In the genomic region with DNA sequence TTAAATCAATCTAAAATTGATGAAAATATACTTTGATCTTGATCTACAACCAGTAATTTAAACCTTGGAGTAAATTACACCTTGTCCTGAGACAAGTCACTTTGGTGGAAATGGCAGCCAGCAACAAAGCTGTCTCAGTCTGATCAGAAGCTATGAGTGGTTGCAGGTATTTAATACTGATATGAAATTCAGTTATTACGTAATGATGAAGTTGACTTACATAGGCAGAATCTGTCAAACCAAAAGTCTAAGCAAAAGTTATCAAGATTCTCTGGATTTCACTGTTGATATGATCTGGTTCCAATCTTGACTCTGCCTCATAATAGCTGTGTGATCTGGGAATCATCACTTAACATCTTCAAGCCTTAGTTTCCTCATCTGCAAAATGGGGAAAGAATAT, we compare ENCODE assay signal across 31 cellular contexts. TPM values are rescaled to one million over a fixed set of nuclear protein-coding genes. Genes with fewer than 3 reads are reported as not detected.
"Had no signal": no experiment of that assay in that cellular context is flagged by ENCODE, and none has a peak within 500 bp of the region (broad histone marks: within the 10 kb centered on the region; RNA-seq: fewer than 3 reads in every experiment).

No MANE protein-coding gene starts in this region.

- H3K27ac ChIP-seq: stomach, suprapubic skin, testis, thoracic aorta, thyroid gland, tibial artery, tibial nerve, transverse colon, upper lobe of left lung, upper lobe of right lung, uterus, vagina had no signal

- DNase-seq: stimulated activated CD4-positive, alpha-beta T cell treated with anti-CD3 and anti-CD28 coated beads, Interleukin-2, amount 100 ng/mL, for 48 hours; stimulated activated CD4-positive, alpha-beta T cell treated with anti-CD3 and anti-CD28 coated beads, Interleukin-4, amount 100 ng/mL, for 1 hour; stimulated activated CD4-positive, alpha-beta T cell treated with anti-CD3 and anti-CD28 coated beads, Interleukin-4, amount 100 ng/mL, for 24 hours; stimulated activated CD4-positive, alpha-beta T cell treated with anti-CD3 and anti-CD28 coated beads, Interleukin-4, amount 100 ng/mL, for 4 hours; stimulated activated CD8-positive, alpha-beta memory T cell treated with anti-CD3 and anti-CD28 coated beads, Interleukin-4, amount 100 ng/mL, for 48 hours; stimulated activated naive B cell treated with anti-CD40 and anti-IgM and Interleukin-4, amounts not matched to agents 10 μg/mL and 1 μg/mL and 100 μg/mL, for 72 hours; stimulated activated naive CD4-positive, alpha-beta T cell; stimulated activated naive CD4-positive, alpha-beta T cell treated with Interleukin-2 at 50 U/mL for 16 hours; stimulated activated naive CD8-positive, alpha-beta T cell treated with anti-CD3 and anti-CD28 coated beads, Interleukin-15, amount 100 ng/mL, for 72 hours; stimulated activated naive CD8-positive, alpha-beta T cell treated with anti-CD3 and anti-CD28 coated beads, Interleukin-15, Interleukin-2, amounts not matched to agents 100 U/mL and 50 U/mL, for 24 hours; stomach; substantia nigra; testis; thyroid gland; tibial artery; transverse colon; trophoblast cell; upper lobe of left lung; upper lobe of right lung; uterus had no signal

- H3K9me3 ChIP-seq: stomach, suprapubic skin, testis, thoracic aorta, thyroid gland, tibial artery, tibial nerve, transverse colon, upper lobe of left lung, upper lobe of right lung, uterus, vagina had no signal

- ATAC-seq: stimulated activated effector memory CD8-positive, alpha-beta T cell treated with anti-CD3 and anti-CD28 coated beads, Interleukin-12 subunit alpha, Interleukin-12 subunit beta, amount 100 ng/mL, for 72 hours; stimulated activated naive B cell treated with anti-CD40 and anti-IgM and Interleukin-4, amounts not matched to agents 10 μg/mL and 1 μg/mL and 100 μg/mL, for 72 hours; stimulated activated naive CD8-positive, alpha-beta T cell treated with anti-CD3 and anti-CD28 coated beads, Interleukin-15, amount 100 ng/mL, for 72 hours; stimulated activated naive CD8-positive, alpha-beta T cell treated with anti-CD3 and anti-CD28 coated beads, Interleukin-15, Interleukin-2, amounts not matched to agents 100 U/mL and 50 U/mL, for 24 hours; upper lobe of right lung had no signal

- H3K36me3 ChIP-seq: stomach, suprapubic skin, thoracic aorta, thyroid gland, tibial artery, tibial nerve, transverse colon, upper lobe of left lung, upper lobe of right lung, uterus, vagina had no signal

- H3K27me3 ChIP-seq: stomach, suprapubic skin, testis, thyroid gland, tibial artery, tibial nerve, transverse colon, upper lobe of left lung, upper lobe of right lung, uterus, vagina had no signal

- FAIRE-seq: urothelium cell line had no signal

- H3K4me3 ChIP-seq: stomach, suprapubic skin, testis, thoracic aorta, thyroid gland, tibial artery, tibial nerve, transverse colon, upper lobe of left lung, upper lobe of right lung, uterus, vagina had no signal

- H3K4me1 ChIP-seq: stomach, suprapubic skin, testis, thyroid gland, tibial artery, tibial nerve, transverse colon, upper lobe of left lung, upper lobe of right lung, uterus, vagina had no signal

RNA-seq across cellular contexts. Expression of gene GSTA5, which starts 27.6 kb away (rescaled TPM):
- total RNA-seq: stomach, subcutaneous adipose tissue, suprapubic skin, temporal lobe, testis, thoracic aorta, thyroid gland, tibial nerve, transverse colon, upper lobe of left lung, upper lobe of right lung, ureter, urinary bladder, uterus, vagina had no signal
- polyA plus RNA-seq: stomach, thymus, urinary bladder had no signal

RNA-seq across cellular contexts. Expression of gene GSTA3, which starts 41.3 kb away (rescaled TPM):
- total RNA-seq: stomach, subcutaneous adipose tissue, temporal lobe, thoracic aorta, thyroid gland, tibial nerve, transverse colon, upper lobe of right lung, ureter, urinary bladder, vagina had no signal
- polyA plus RNA-seq: thymus, urinary bladder had no signal
